In the genomic region with DNA sequence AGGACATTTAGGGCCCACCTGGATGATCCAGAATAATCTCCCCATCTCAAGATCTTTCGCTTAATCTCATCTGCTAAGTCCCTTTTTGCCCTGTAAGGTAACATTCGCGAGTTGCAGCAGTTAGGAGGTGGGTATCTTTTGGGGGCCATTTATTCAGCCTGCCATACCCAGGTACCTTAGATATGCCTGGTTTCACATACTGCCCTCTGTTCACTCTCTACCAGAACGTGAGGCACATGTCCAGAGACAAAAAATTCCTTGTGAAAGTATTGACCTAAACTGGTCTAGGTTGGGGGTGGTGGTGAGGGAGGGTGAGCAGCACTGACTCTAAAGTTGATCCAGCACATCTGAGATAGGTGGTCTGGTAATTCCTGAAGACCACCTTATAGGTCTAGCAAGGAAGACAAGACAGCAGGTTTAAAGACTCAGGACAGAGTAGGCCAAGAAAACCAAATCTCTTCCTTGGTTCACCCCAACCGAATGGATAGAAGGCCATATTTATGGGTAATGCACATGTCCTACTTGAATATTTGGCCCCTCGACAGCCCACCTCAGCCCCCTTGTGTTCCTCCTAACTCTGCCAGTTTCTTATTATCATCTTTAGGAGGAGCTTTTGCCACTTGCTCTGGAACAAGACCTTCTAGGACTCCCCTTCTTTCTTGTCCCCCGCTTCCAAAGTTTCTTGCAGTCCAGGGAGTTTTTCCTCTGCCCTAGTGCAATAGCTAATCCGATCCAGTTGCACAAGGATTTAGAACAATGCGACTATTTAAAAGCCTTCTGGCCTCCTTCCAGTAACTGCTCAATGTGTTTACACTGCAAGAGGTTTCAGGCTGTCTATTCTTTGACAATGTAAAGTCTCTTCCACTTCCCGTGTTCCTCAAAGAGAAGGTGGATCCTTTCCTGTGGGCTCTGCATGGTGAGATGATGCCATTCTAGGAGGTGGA, we compare ENCODE assay signal across 9 cellular contexts.
DNase-seq lines count a peak whose midpoint lies in the region; ATAC-seq and TF ChIP-seq lines count a peak whose summit lies in the region.
"Had no signal": no experiment of that assay in that cellular context is flagged by ENCODE, and none has a peak within 500 bp of the region (broad histone marks: within the 10 kb centered on the region; RNA-seq: fewer than 3 reads in every experiment).

No MANE protein-coding gene starts in this region.

- H3K4me1 ChIP-seq in breast epithelium = no peaks in the 10 kb centered on the region
- H3K4me1 ChIP-seq in lower lobe of right lung = no peaks in the 10 kb centered on the region
- no peaks in the 10 kb centered on the region for H3K4me1 ChIP-seq in CD4-positive, alpha-beta memory T cell (ENCODE audit: insufficient read depth, low read length)

- peaks cover 0 to 8% (median under 1%) of the 10 kb centered on the region in 8 donors for H3K9me3 Mint-ChIP-seq in CD4-positive, alpha-beta memory T cell

- no peaks in the 10 kb centered on the region for H3K36me3 ChIP-seq in breast epithelium
- H3K36me3 ChIP-seq in lower lobe of right lung = no peaks in the 10 kb centered on the region
- no peaks in the 10 kb centered on the region for H3K36me3 ChIP-seq in CD4-positive, alpha-beta memory T cell (ENCODE audit: insufficient read depth, low read length)
- H3K36me3 ChIP-seq: cardiac muscle cell had no signal

- no peaks in the 10 kb centered on the region for H3K36me3 Mint-ChIP-seq in CD4-positive, alpha-beta memory T cell

- TF ChIP-seq CTCF in breast epithelium (IDR thresholded peaks at IDR 0.05) (no peak), lower lobe of right lung (IDR thresholded peaks at IDR 0.05) (no peak), lower leg skin (IDR thresholded peaks at IDR 0.05) (peak in 1 of 3 donors; percentile 56)

- DNase-seq in Ammon's horn (ENCODE audit: low spot score) (peak; percentile 67), NCI-H146 treated with DMSO at 0.1 percent for 48 hours (lab: John Stamatoyannopoulos, UW; ENCODE audit: unreplicated experiment) (peak; percentile 64), breast epithelium (ENCODE audit: low spot score in 2 of 2) (peak in 1 of 2 donors; percentile 23), lower lobe of right lung (no peak), lower leg skin (ENCODE audit: low spot score in 2 of 2) (no peak), cerebellar nuclear complex (lab: John Stamatoyannopoulos, UW) (no peak)
- no peak for DNase-seq in CD4-positive, alpha-beta memory T cell

- H3K27ac ChIP-seq in breast epithelium (peak overlapping the region; percentile 18 to 50), lower lobe of right lung (peak overlapping the region; percentile 8)
- no peak overlapping the region for H3K27ac ChIP-seq in CD4-positive, alpha-beta memory T cell (ENCODE audit: low read depth, low read length)
- H3K27ac ChIP-seq: cardiac muscle cell had no signal

- no peaks in the 10 kb centered on the region for H3K27me3 ChIP-seq in breast epithelium
- no peaks in the 10 kb centered on the region for H3K27me3 ChIP-seq in lower lobe of right lung (ENCODE audit: low read depth)
- no peaks in the 10 kb centered on the region for H3K27me3 ChIP-seq in CD4-positive, alpha-beta memory T cell (ENCODE audit: insufficient read depth, low read length)
- H3K27me3 ChIP-seq: cardiac muscle cell had no signal

- no peak overlapping the region for H3K4me3 ChIP-seq in breast epithelium
- H3K4me3 ChIP-seq in lower lobe of right lung = no peak overlapping the region
- no peak overlapping the region for H3K4me3 ChIP-seq in lower leg skin (ENCODE audit: low read depth, poor library complexity, severe bottlenecking)
- no peak overlapping the region for H3K4me3 ChIP-seq in CD4-positive, alpha-beta memory T cell (ENCODE audit: low read length in 2 of 2)
- H3K4me3 ChIP-seq: cardiac muscle cell had no signal

- intact Hi-C loops in breast epithelium (cut with DNase I; ENCODE audit: low total_unique reads) (no loop called here), lower lobe of right lung (cut with DNase I) (no loop called here), lower leg skin (cut with DNase I; ENCODE audit: low total_unique reads) (no loop called here)
- intact Hi-C loops in CD4-positive, alpha-beta memory T cell (cut with micrococcal nuclease) = no loop called here

- ATAC-seq in lower lobe of right lung (peak in 1 of 2 donors; percentile 48), GM18505 (IDR thresholded peaks at IDR 0.05; ENCODE audit: unreplicated experiment) (no peak)

- H3K27ac Mint-ChIP-seq in CD4-positive, alpha-beta memory T cell = no peak overlapping the region

- POLR2A ChIA-PET in CD4-positive, alpha-beta memory T cell (lab: Charles Lee; ENCODE audit: partially characterized antibody) = no interaction called here

- H3K27me3 Mint-ChIP-seq in CD4-positive, alpha-beta memory T cell = peaks cover 0 to 1% of the 10 kb centered on the region in 2 donors

- no peak overlapping the region for H3K4me3 Mint-ChIP-seq in CD4-positive, alpha-beta memory T cell

- CTCF ChIA-PET in CD4-positive, alpha-beta memory T cell (lab: Charles Lee; ENCODE audit: partially characterized antibody) = no interaction called here

- no peak for TF ChIP-seq POLR2A in breast epithelium (IDR thresholded peaks at IDR 0.05)
- TF ChIP-seq POLR2A in GM18505 (IDR thresholded peaks at IDR 0.05; ENCODE audit: borderline replicate concordance, extremely low read depth, insufficient read depth, insufficient read length) = no peak
- no peak for TF ChIP-seq POLR2A in lower leg skin (IDR thresholded peaks at IDR 0.05)

- H3K9me3 ChIP-seq in breast epithelium (no peaks in the 10 kb centered on the region), lower lobe of right lung (no peaks in the 10 kb centered on the region)
- H3K9me3 ChIP-seq in CD4-positive, alpha-beta memory T cell (ENCODE audit: control insufficient read depth in 1 of 2, low read length in 2 of 2) = no peaks in the 10 kb centered on the region

- WGBS in lower leg skin, 2 donors = 60 to 67% methylated on average over 10 of the region's 10 CpGs

- H3K4me1 Mint-ChIP-seq in CD4-positive, alpha-beta memory T cell = no peaks in the 10 kb centered on the region

Comparison
In these comparisons a context has a peak if more than half of its experiments do, and no peak if none do; other contexts are left out.
1. DNase-seq: peak in Ammon's horn (single experiment) and NCI-H146 treated with DMSO at 0.1 percent for 48 hours (single experiment); none in lower lobe of right lung (single experiment), lower leg skin (0 of 2), cerebellar nuclear complex (0 of 2) and CD4-positive, alpha-beta memory T cell (0 of 5).